Comparison of ENCODE assay signal across 21 cellular contexts in genomic region chr2:85652056-85652455, GRCh38. TPM values are rescaled to one million over a fixed set of nuclear protein-coding genes. Genes with fewer than 3 reads are reported as not detected.
DNase-seq lines count a peak whose midpoint lies in the region; TF ChIP-seq lines count a peak whose summit lies in the region.
"Had no signal": no experiment of that assay in that cellular context is flagged by ENCODE, and none has a peak within 500 bp of the region (broad histone marks: within the 10 kb centered on the region; RNA-seq: fewer than 3 reads in every experiment).

No MANE protein-coding gene starts in this region.

- H3K27me3 Mint-ChIP-seq in activated CD4-positive, alpha-beta memory T cell treated with anti-CD3 and anti-CD28 coated beads for 36 hours, result no peaks in the 10 kb centered on the region
- no peaks in the 10 kb centered on the region for H3K27me3 Mint-ChIP-seq in activated CD4-positive, alpha-beta memory T cell treated with anti-CD3 and anti-CD28 coated beads, Interleukin-2, amount 10 ng/mL, durations not matched to agents 7 days and 5 days
- H3K27me3 Mint-ChIP-seq: CD4-positive, alpha-beta T cell had no signal

- no peaks in the 10 kb centered on the region for H4K20me1 ChIP-seq in fibroblast of lung (ENCODE audit: control insufficient read depth, extremely low read depth, insufficient read depth, low read length)
- no peaks in the 10 kb centered on the region for H4K20me1 ChIP-seq in osteoblast (ENCODE audit: insufficient read depth, low read length)

- DNase-seq in activated CD4-positive, alpha-beta memory T cell treated with anti-CD3 and anti-CD28 coated beads for 36 hours, result no peak
- no peak for DNase-seq in activated CD4-positive, alpha-beta memory T cell treated with anti-CD3 and anti-CD28 coated beads, Interleukin-2, amount 10 ng/mL, durations not matched to agents 7 days and 5 days
- DNase-seq in fibroblast of lung (ENCODE audit: low read depth in 2 of 2), result no peak
- no peak for DNase-seq in osteoblast (ENCODE audit: insufficient read length, low spot score, missing footprints)
- no peak for DNase-seq in NCI-H1105 (lab: John Stamatoyannopoulos, UW)
- DNase-seq in NCI-H446 (lab: John Stamatoyannopoulos, UW), result no peak
- DNase-seq in T-helper 2 cell, result no peak
- DNase-seq in activated CD4-positive, alpha-beta T cell treated with anti-CD3 and anti-CD28 coated beads, Interleukin-2, amount 50 U/mL, for 4 hours, result no peak
- DNase-seq: 8988T; Caco-2; CD4-positive, alpha-beta T cell; H9; Kasumi-1; NCI-H1092 treated with DMSO at 0.1 percent for 48 hours; NCI-H2081 treated with DMSO at 0.1 percent for 48 hours; NCI-H510A treated with DMSO at 0.1 percent for 48 hours; NCI-H774; OCI-M1; RPMI8226; SHP77 treated with DMSO at 0.1 percent for 48 hours had no signal

- no peaks in the 10 kb centered on the region for H3K27me3 ChIP-seq in fibroblast of lung (ENCODE audit: control insufficient read depth, insufficient read depth, low read length)
- H3K27me3 ChIP-seq in osteoblast (ENCODE audit: insufficient read depth, low read length), result no peaks in the 10 kb centered on the region

- no peaks in the 10 kb centered on the region for H3K9me3 Mint-ChIP-seq in activated CD4-positive, alpha-beta memory T cell treated with anti-CD3 and anti-CD28 coated beads for 36 hours
- no peaks in the 10 kb centered on the region for H3K9me3 Mint-ChIP-seq in activated CD4-positive, alpha-beta memory T cell treated with anti-CD3 and anti-CD28 coated beads, Interleukin-2, amount 10 ng/mL, durations not matched to agents 7 days and 5 days
- H3K9me3 Mint-ChIP-seq: CD4-positive, alpha-beta T cell; H9 had no signal

- H3K9me3 ChIP-seq in fibroblast of lung (ENCODE audit: control insufficient read depth, insufficient read depth, low read depth, low read length), result no peaks in the 10 kb centered on the region
- no peaks in the 10 kb centered on the region for H3K9me3 ChIP-seq in osteoblast (ENCODE audit: low read depth, low read length)
- H3K9me3 ChIP-seq: Caco-2 had no signal

- H3K79me2 ChIP-seq in fibroblast of lung (ENCODE audit: control insufficient read depth, insufficient read depth, low read length), result no peaks in the 10 kb centered on the region
- H3K79me2 ChIP-seq in osteoblast (ENCODE audit: insufficient read depth, low read length), result no peaks in the 10 kb centered on the region

- POLR2A ChIA-PET in activated CD4-positive, alpha-beta memory T cell treated with anti-CD3 and anti-CD28 coated beads for 36 hours (lab: Charles Lee), result no interaction called here
- POLR2A ChIA-PET in activated CD4-positive, alpha-beta memory T cell treated with anti-CD3 and anti-CD28 coated beads, Interleukin-2, amount 10 ng/mL, durations not matched to agents 7 days and 5 days (lab: Charles Lee), result interaction anchor here (0.7 to 1.7 kb wide), 3 partner anchors 13 to 160 kb away, joined by 3 to 5 read pairs (median 4); no protein-coding TSS in a partner anchor

- H3K4me1 Mint-ChIP-seq in activated CD4-positive, alpha-beta memory T cell treated with anti-CD3 and anti-CD28 coated beads for 36 hours (ENCODE audit: low read depth), result peaks cover 2% of the 10 kb centered on the region
- H3K4me1 Mint-ChIP-seq in activated CD4-positive, alpha-beta memory T cell treated with anti-CD3 and anti-CD28 coated beads, Interleukin-2, amount 10 ng/mL, durations not matched to agents 7 days and 5 days, result peaks cover 9% of the 10 kb centered on the region

- H3K36me3 Mint-ChIP-seq in activated CD4-positive, alpha-beta memory T cell treated with anti-CD3 and anti-CD28 coated beads for 36 hours, result peaks cover 35% of the 10 kb centered on the region
- H3K36me3 Mint-ChIP-seq in activated CD4-positive, alpha-beta memory T cell treated with anti-CD3 and anti-CD28 coated beads, Interleukin-2, amount 10 ng/mL, durations not matched to agents 7 days and 5 days (ENCODE audit: low read depth), result peaks cover 60% of the 10 kb centered on the region

- H3K4me3 ChIP-seq in fibroblast of lung (replicated peaks in 1 of 4; ENCODE audit: control extremely low read depth in 1 of 4, insufficient read depth in 1 of 4, low read depth in 3 of 4, low read length in 4 of 4), result no peak overlapping the region
- H3K4me3 ChIP-seq in osteoblast (ENCODE audit: insufficient read depth, low read length), result no peak overlapping the region

- CTCF ChIA-PET in activated CD4-positive, alpha-beta memory T cell treated with anti-CD3 and anti-CD28 coated beads for 36 hours (lab: Charles Lee), result interaction anchor here (2.9 kb wide), 1 partner anchor 15 kb away, joined by 20 read pairs; no protein-coding TSS in a partner anchor
- CTCF ChIA-PET in activated CD4-positive, alpha-beta memory T cell treated with anti-CD3 and anti-CD28 coated beads, Interleukin-2, amount 10 ng/mL, durations not matched to agents 7 days and 5 days (lab: Charles Lee), result interaction anchor here (1.0 to 8.0 kb wide), 4 partner anchors 17 to 160 kb away, joined by 4 to 83 read pairs (median 6); no protein-coding TSS in a partner anchor

- intact Hi-C loops in activated CD4-positive, alpha-beta memory T cell treated with anti-CD3 and anti-CD28 coated beads for 36 hours (cut with micrococcal nuclease), result no loop called here

- H2AFZ ChIP-seq in fibroblast of lung (ENCODE audit: low read length), result no peak overlapping the region
- no peak overlapping the region for H2AFZ ChIP-seq in osteoblast (ENCODE audit: low read length)

- H3K4me1 ChIP-seq in fibroblast of lung (ENCODE audit: control insufficient read depth, extremely low read depth, insufficient read depth, low read length) (peaks cover 44% of the 10 kb centered on the region), osteoblast (ENCODE audit: insufficient read depth, low read length) (peaks cover 58% of the 10 kb centered on the region)

- peak overlapping the region; percentile 34 for H3K27ac Mint-ChIP-seq in activated CD4-positive, alpha-beta memory T cell treated with anti-CD3 and anti-CD28 coated beads for 36 hours
- no peak overlapping the region for H3K27ac Mint-ChIP-seq in activated CD4-positive, alpha-beta memory T cell treated with anti-CD3 and anti-CD28 coated beads, Interleukin-2, amount 10 ng/mL, durations not matched to agents 7 days and 5 days
- H3K27ac Mint-ChIP-seq: CD4-positive, alpha-beta T cell; H9 had no signal

- H3K27ac ChIP-seq in fibroblast of lung (ENCODE audit: insufficient read depth, low read length) (peak overlapping the region; percentile 11), osteoblast (ENCODE audit: low read depth, low read length) (peak overlapping the region; percentile 71)

- H3K4me2 ChIP-seq in fibroblast of lung (ENCODE audit: extremely low read depth, insufficient read depth, low read length) (no peak overlapping the region), osteoblast (ENCODE audit: insufficient read depth, low read length) (peak overlapping the region; percentile 56)

- H3K36me3 ChIP-seq in fibroblast of lung (ENCODE audit: control insufficient read depth, insufficient read depth, low read length), result peaks cover 4% of the 10 kb centered on the region
- peaks cover 41% of the 10 kb centered on the region for H3K36me3 ChIP-seq in osteoblast (ENCODE audit: insufficient read depth, low read length)

- no peak overlapping the region for H3K4me3 Mint-ChIP-seq in activated CD4-positive, alpha-beta memory T cell treated with anti-CD3 and anti-CD28 coated beads for 36 hours
- no peak overlapping the region for H3K4me3 Mint-ChIP-seq in activated CD4-positive, alpha-beta memory T cell treated with anti-CD3 and anti-CD28 coated beads, Interleukin-2, amount 10 ng/mL, durations not matched to agents 7 days and 5 days
- H3K4me3 Mint-ChIP-seq: CD4-positive, alpha-beta T cell; H9 had no signal

- TF ChIP-seq CTCF in fibroblast of lung (conservative IDR thresholded peaks at IDR 0.05 in 1 of 2, IDR thresholded peaks at IDR 0.05 in 1 of 2; ENCODE audit: low read depth in 1 of 2, low read length in 2 of 2) (no peak), osteoblast (IDR thresholded peaks at IDR 0.05; ENCODE audit: extremely low read depth, low read depth, low read length) (no peak)

- no peak overlapping the region for H3K9ac ChIP-seq in fibroblast of lung (ENCODE audit: insufficient read depth, low read length)

RNA-seq across cellular contexts. Expression of gene SFTPB, which starts 15.9 kb away (rescaled TPM):
- not detected for total RNA-seq in activated CD4-positive, alpha-beta memory T cell treated with anti-CD3 and anti-CD28 coated beads for 36 hours
- total RNA-seq in activated CD4-positive, alpha-beta memory T cell treated with anti-CD3 and anti-CD28 coated beads, Interleukin-2, amount 10 ng/mL, durations not matched to agents 7 days and 5 days, result not detected
- total RNA-seq in fibroblast of lung, result not detected in 2 replicates
- polyA plus RNA-seq in fibroblast of lung, result not detected in 2 replicates
- polyA plus RNA-seq in fibroblast of lung (2012), result not detected in 2 replicates
- not detected in 2 replicates for polyA minus RNA-seq in fibroblast of lung (ENCODE audit: low replicate concordance)
- total RNA-seq in osteoblast, result not detected in 2 replicates
- total RNA-seq: Caco-2; CD4-positive, alpha-beta T cell; H9 had no signal
- polyA plus RNA-seq: BJ had no signal

RNA-seq across cellular contexts. Expression of gene USP39, which starts 36.1 kb away (rescaled TPM):
- total RNA-seq in activated CD4-positive, alpha-beta memory T cell treated with anti-CD3 and anti-CD28 coated beads for 36 hours, result 10 to 100 TPM; 83.2 to 83.4 TPM
- 10 to 100 TPM; 69.1 to 71.2 TPM for total RNA-seq in activated CD4-positive, alpha-beta memory T cell treated with anti-CD3 and anti-CD28 coated beads, Interleukin-2, amount 10 ng/mL, durations not matched to agents 7 days and 5 days
- total RNA-seq in fibroblast of lung (34.9 and 41.1 TPM in 2 replicates), osteoblast (34.8 and 36.9 TPM in 2 replicates)
- 53.5 and 63.5 TPM in 2 replicates for polyA plus RNA-seq in fibroblast of lung
- 39.8 and 51.6 TPM in 2 replicates for polyA plus RNA-seq in fibroblast of lung (2012)
- polyA minus RNA-seq in fibroblast of lung (ENCODE audit: low replicate concordance), result 36.6 and 40.1 TPM in 2 replicates

RNA-seq across cellular contexts. Expression of gene C2orf68, which starts 40.2 kb away (rescaled TPM):
- total RNA-seq in activated CD4-positive, alpha-beta memory T cell treated with anti-CD3 and anti-CD28 coated beads for 36 hours, result 10 to 100 TPM; 36.3 to 39.1 TPM
- total RNA-seq in activated CD4-positive, alpha-beta memory T cell treated with anti-CD3 and anti-CD28 coated beads, Interleukin-2, amount 10 ng/mL, durations not matched to agents 7 days and 5 days, result 10 to 100 TPM; 48.8 to 50.9 TPM
- total RNA-seq in fibroblast of lung (16.9 and 26.1 TPM in 2 replicates), osteoblast (23.9 and 30.9 TPM in 2 replicates)
- polyA plus RNA-seq in fibroblast of lung, result 11.0 and 15.4 TPM in 2 replicates
- polyA plus RNA-seq in fibroblast of lung (2012), result 17.2 and 21.7 TPM in 2 replicates
- 20.2 and 28.7 TPM in 2 replicates for polyA minus RNA-seq in fibroblast of lung (ENCODE audit: low replicate concordance)

RNA-seq across cellular contexts. Expression of gene GNLY, which starts 42.1 kb away (rescaled TPM):
- 10 to 100 TPM; 21.5 to 22.8 TPM for total RNA-seq in activated CD4-positive, alpha-beta memory T cell treated with anti-CD3 and anti-CD28 coated beads for 36 hours
- total RNA-seq in activated CD4-positive, alpha-beta memory T cell treated with anti-CD3 and anti-CD28 coated beads, Interleukin-2, amount 10 ng/mL, durations not matched to agents 7 days and 5 days, result 100 to 1,000 TPM; 569 to 599 TPM
- total RNA-seq in fibroblast of lung (under 0.01 TPM in 1 of 2 replicates, not detected in the other), osteoblast (not detected in 2 replicates)
- polyA plus RNA-seq in fibroblast of lung, result not detected in 2 replicates
- not detected in 2 replicates for polyA plus RNA-seq in fibroblast of lung (2012)
- polyA minus RNA-seq in fibroblast of lung (ENCODE audit: low replicate concordance), result not detected in 2 replicates
- total RNA-seq: Caco-2, H9 had no signal
- polyA plus RNA-seq: BJ had no signal

RNA-seq across cellular contexts. Expression of gene TMEM150A, which starts 49.6 kb away (rescaled TPM):
- 1 to 10 TPM; 1.2 to 1.6 TPM for total RNA-seq in activated CD4-positive, alpha-beta memory T cell treated with anti-CD3 and anti-CD28 coated beads for 36 hours
- 1 to 10 TPM; 1.3 to 2.0 TPM for total RNA-seq in activated CD4-positive, alpha-beta memory T cell treated with anti-CD3 and anti-CD28 coated beads, Interleukin-2, amount 10 ng/mL, durations not matched to agents 7 days and 5 days
- 11.8 and 13.2 TPM in 2 replicates for total RNA-seq in fibroblast of lung
- polyA plus RNA-seq in fibroblast of lung, result 11.4 and 15.5 TPM in 2 replicates
- 14.8 and 19.3 TPM in 2 replicates for polyA plus RNA-seq in fibroblast of lung (2012)
- polyA minus RNA-seq in fibroblast of lung (ENCODE audit: low replicate concordance), result 36.1 and 67.5 TPM in 2 replicates
- 17.7 and 20.6 TPM in 2 replicates for total RNA-seq in osteoblast
